In genomic region chr2:61855178-61855523, GRCh38 we compare ENCODE assay signal across 8 cellular contexts. TPM values are rescaled to one million over a fixed set of nuclear protein-coding genes. Genes with fewer than 3 reads are reported as not detected.
A peak's percentile ranks its signal among the peaks of the same experiment; 100 is the strongest.
DNase-seq lines count a peak whose midpoint lies in the region; ATAC-seq and TF ChIP-seq lines count a peak whose summit lies in the region.

No MANE protein-coding gene starts in this region.

- 59 to 69% methylated on average over 3 to 4 of the region's 9 CpGs for WGBS in mesodermal cell (ENCODE audit: insufficient coverage in 2 of 2), 2 experiments

- TF ChIP-seq CTCF in chondrocyte (IDR thresholded peaks at IDR 0.05), result no peak

- peak overlapping the region; percentile 71 for H3K27ac ChIP-seq in mesodermal cell (ENCODE audit: low read depth, low read length, severe bottlenecking)

- DNase-seq in NCI-H2107 (lab: John Stamatoyannopoulos, UW) (peak; percentile 33), NCI-H2107 treated with DMSO at 0.1 percent for 48 hours (lab: John Stamatoyannopoulos, UW; ENCODE audit: unreplicated experiment) (no peak), NCI-H2227 (lab: John Stamatoyannopoulos, UW; ENCODE audit: unreplicated experiment) (peak; percentile 76), chondrocyte (ENCODE audit: low spot score) (no peak), NK-92 (lab: John Stamatoyannopoulos, UW; ENCODE audit: unreplicated experiment) (no peak), dedifferentiated amniotic fluid mesenchymal stem cell (ENCODE audit: extremely low spot score) (no peak)

- H3K4me1 ChIP-seq in mesodermal cell (ENCODE audit: control insufficient read depth, insufficient read depth, low read length, poor library complexity, severe bottlenecking), result no peaks in the 10 kb centered on the region

- no peaks in the 10 kb centered on the region for H3K36me3 ChIP-seq in mesodermal cell (ENCODE audit: control insufficient read depth, insufficient read depth, low read length)

- H3K9me3 ChIP-seq in mesodermal cell (ENCODE audit: control insufficient read depth, low read length), result no peaks in the 10 kb centered on the region

- H3K36me3 Mint-ChIP-seq in chondrocyte (ENCODE audit: low read depth), result peaks cover 3% of the 10 kb centered on the region

- H3K9me3 Mint-ChIP-seq in chondrocyte (ENCODE audit: low read depth), result no peaks in the 10 kb centered on the region

- peak overlapping the region; percentile 98 for H3K27ac Mint-ChIP-seq in chondrocyte (ENCODE audit: unreplicated experiment)

- peak overlapping the region; percentile 86 for H3K4me3 Mint-ChIP-seq in chondrocyte (ENCODE audit: unreplicated experiment)

- peaks cover 18% of the 10 kb centered on the region for H3K4me1 Mint-ChIP-seq in chondrocyte (ENCODE audit: low read depth)

- H3K27me3 Mint-ChIP-seq in chondrocyte (ENCODE audit: low read depth), result no peaks in the 10 kb centered on the region

- ATAC-seq in HG03135 (IDR thresholded peaks at IDR 0.05; ENCODE audit: unreplicated experiment), result no peak

- H3K4me3 ChIP-seq in mesodermal cell (ENCODE audit: extremely low read depth, insufficient read depth, low read length, poor library complexity, severe bottlenecking), result peak overlapping the region; percentile 81

RNA-seq across cellular contexts. Expression of gene FAM161A, which starts 1.3 kb away (rescaled TPM):
- total RNA-seq in chondrocyte, result 2.9 to 3.6 TPM (median 3.5 TPM) in 3 replicates
- polyA plus RNA-seq in mesodermal cell (2013, experiment 1 of 2), result 3.7 TPM
- 5.7 TPM for polyA plus RNA-seq in mesodermal cell (2013, experiment 2 of 2)

RNA-seq across cellular contexts. Expression of gene CCT4, which starts 33.3 kb away (rescaled TPM):
- 109 to 121 TPM (median 118 TPM) in 3 replicates for total RNA-seq in chondrocyte
- 262 TPM for polyA plus RNA-seq in mesodermal cell (2013, experiment 1 of 2)
- polyA plus RNA-seq in mesodermal cell (2013, experiment 2 of 2), result 265 TPM

RNA-seq across cellular contexts. Expression of gene COMMD1, which starts 50.3 kb away (rescaled TPM):
- total RNA-seq in chondrocyte, result 36.7 to 43.1 TPM (median 37.0 TPM) in 3 replicates
- polyA plus RNA-seq in mesodermal cell (2013, experiment 1 of 2), result 49.8 TPM
- polyA plus RNA-seq in mesodermal cell (2013, experiment 2 of 2), result 42.0 TPM

Comparison
In these comparisons a context has a peak if more than half of its experiments do, and no peak if none do; other contexts are left out.
1. DNase-seq: peak in NCI-H2107 (single experiment) and NCI-H2227 (single experiment); none in NCI-H2107 treated with DMSO at 0.1 percent for 48 hours (single experiment), chondrocyte (single experiment), NK-92 (single experiment) and dedifferentiated amniotic fluid mesenchymal stem cell (single experiment).